ENCODE assay signal across 25 cellular contexts in the genomic region with DNA sequence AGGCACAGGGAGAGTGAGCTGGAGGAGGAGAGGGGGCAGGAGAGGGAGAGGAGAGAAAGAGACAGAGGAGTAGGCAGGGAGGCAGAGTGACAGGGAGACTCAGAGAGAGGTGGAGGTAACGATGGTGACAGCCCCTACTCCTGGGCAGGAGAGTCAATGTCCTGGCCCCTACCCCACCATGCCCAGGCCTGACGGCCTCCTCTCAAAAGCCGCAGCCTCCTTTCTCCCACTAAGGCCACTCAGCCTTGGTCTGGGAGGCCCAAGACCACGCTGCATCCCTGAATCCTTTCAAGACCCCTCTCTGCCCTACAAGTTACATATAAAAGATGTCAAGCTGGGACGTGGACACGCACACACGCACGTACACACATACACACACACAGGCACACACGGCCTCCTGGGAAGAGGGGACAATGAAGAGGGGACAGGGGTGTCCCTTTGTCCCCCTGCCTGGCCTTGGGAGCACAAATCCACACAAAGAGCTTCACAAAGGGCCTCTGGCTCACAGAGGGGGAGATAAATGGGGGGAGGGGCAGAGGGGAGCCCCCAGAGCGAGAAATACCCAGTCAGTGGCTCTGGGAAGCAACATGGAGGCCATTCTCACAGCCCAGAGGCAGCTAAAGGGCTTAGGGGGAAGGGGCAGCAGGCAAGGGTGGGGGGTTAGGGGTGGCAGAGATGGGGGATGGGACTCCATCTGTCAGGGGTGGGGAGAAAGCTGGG. TPM values are rescaled to one million over a fixed set of nuclear protein-coding genes. Genes with fewer than 3 reads are reported as not detected.
DNase-seq lines count a peak whose midpoint lies in the region; ATAC-seq and TF ChIP-seq lines count a peak whose summit lies in the region.
"Had no signal": no experiment of that assay in that cellular context is flagged by ENCODE, and none has a peak within 500 bp of the region (broad histone marks: within the 10 kb centered on the region; RNA-seq: fewer than 3 reads in every experiment).

No MANE protein-coding gene starts in this region.

- peak overlapping the region; percentile 82 for H3K9ac ChIP-seq in BLaER1
- H3K9ac ChIP-seq in mesenchymal stem cell (ENCODE audit: low read length) = no peak overlapping the region

- H4K8ac ChIP-seq in mesenchymal stem cell (ENCODE audit: low read length) = no peak overlapping the region

- intact Hi-C loops in left ventricle myocardium inferior (cut with micrococcal nuclease) = no loop called here

- H4K20me1 ChIP-seq in BLaER1 = no peaks in the 10 kb centered on the region

- no peaks in the 10 kb centered on the region for H3K9me3 ChIP-seq in BLaER1
- no peaks in the 10 kb centered on the region for H3K9me3 ChIP-seq in RWPE2 (ENCODE audit: severe bottlenecking)
- H3K9me3 ChIP-seq in left ventricle myocardium inferior (replicated peaks) = no peaks in the 10 kb centered on the region
- no peaks in the 10 kb centered on the region for H3K9me3 ChIP-seq in mesenchymal stem cell (ENCODE audit: control insufficient read depth, low read length)
- H3K9me3 ChIP-seq: right lobe of liver, SJSA1, tibial nerve had no signal

- H3K4me2 ChIP-seq in BLaER1 = peak overlapping the region; percentile 98
- H3K4me2 ChIP-seq in mesenchymal stem cell (ENCODE audit: low read length, poor library complexity, severe bottlenecking) = no peak overlapping the region
- H3K4me2 ChIP-seq: PC-9 had no signal

- TF ChIP-seq CTCF in RWPE2 (IDR thresholded peaks at IDR 0.05; ENCODE audit: poor library complexity, severe bottlenecking) = no peak
- TF ChIP-seq CTCF in left ventricle myocardium inferior (IDR thresholded peaks at IDR 0.05; ENCODE audit: borderline replicate concordance) = no peak

- no peak overlapping the region for H2BK12ac ChIP-seq in mesenchymal stem cell (ENCODE audit: low read length in 2 of 2)

- peak; percentile 25 for DNase-seq in RWPE2 (ENCODE audit: low spot score)
- DNase-seq in left ventricle myocardium inferior = peak; percentile 7
- DNase-seq in retina = peak; percentile 44
- no peak for DNase-seq in NOMO-1 (lab: John Stamatoyannopoulos, UW; ENCODE audit: unreplicated experiment in 2 of 2)
- DNase-seq in mesenchymal stem cell = no peak
- DNase-seq: activated CD4-positive, alpha-beta T cell treated with anti-CD3 and anti-CD28 coated beads, Interleukin-2, amount 50 U/mL, for 48 hours; activated naive CD4-positive, alpha-beta T cell; anterior cingulate cortex; effector memory CD4-positive, alpha-beta T cell; NCI-H1048; NCI-H1930; NCI-H2227 treated with DMSO at 0.1 percent for 48 hours; nucleus accumbens; PC-9; T-helper 2 cell had no signal

- H3K27me3 ChIP-seq in BLaER1 = no peaks in the 10 kb centered on the region
- H3K27me3 ChIP-seq in RWPE2 (ENCODE audit: insufficient read depth, poor library complexity, severe bottlenecking) = no peaks in the 10 kb centered on the region
- no peaks in the 10 kb centered on the region for H3K27me3 ChIP-seq in left ventricle myocardium inferior (ENCODE audit: low read depth)
- peaks cover 3 to 13% of the 10 kb centered on the region in 2 experiments for H3K27me3 ChIP-seq in mesenchymal stem cell (ENCODE audit: control insufficient read depth in 1 of 2, insufficient read depth in 1 of 2, low read length in 2 of 2)
- H3K27me3 ChIP-seq: right lobe of liver, SJSA1, tibial nerve had no signal

- H3K4ac ChIP-seq in mesenchymal stem cell (ENCODE audit: low read depth in 1 of 2, low read length in 2 of 2) = no peak overlapping the region

- H3K18ac ChIP-seq in mesenchymal stem cell (ENCODE audit: low read depth in 1 of 2, low read length in 2 of 2) = no peak overlapping the region

- H3K27ac ChIP-seq in BLaER1 (peak overlapping the region; percentile 93), RWPE2 (ENCODE audit: poor library complexity, severe bottlenecking) (no peak overlapping the region), left ventricle myocardium inferior (replicated peaks) (peak overlapping the region; percentile 89), mesenchymal stem cell (ENCODE audit: low read length, poor library complexity, severe bottlenecking) (no peak overlapping the region)
- H3K27ac ChIP-seq: PC-9, right lobe of liver, SJSA1, tibial nerve, VCaP had no signal

- ATAC-seq in RWPE2 (ENCODE audit: low read depth) (no peak), GM18858 (IDR thresholded peaks at IDR 0.05; ENCODE audit: unreplicated experiment) (no peak), GM21529 (IDR thresholded peaks at IDR 0.05; ENCODE audit: unreplicated experiment) (no peak)
- ATAC-seq: right lobe of liver; stimulated activated memory B cell treated with anti-CD40 and anti-IgM and Interleukin-4, amounts not matched to agents 10 μg/mL and 1 μg/mL and 100 μg/mL, for 72 hours had no signal

- H3K4me3 ChIP-seq in BLaER1 = no peak overlapping the region
- H3K4me3 ChIP-seq in RWPE2 (ENCODE audit: severe bottlenecking) = no peak overlapping the region
- H3K4me3 ChIP-seq in left ventricle myocardium inferior = no peak overlapping the region
- H3K4me3 ChIP-seq in mesenchymal stem cell (ENCODE audit: insufficient read depth in 1 of 2, low read depth in 1 of 2, low read length in 2 of 2) = no peak overlapping the region
- H3K4me3 ChIP-seq: PC-9, right lobe of liver, SJSA1, tibial nerve had no signal

- no peaks in the 10 kb centered on the region for H3K79me1 ChIP-seq in mesenchymal stem cell (replicated peaks; ENCODE audit: low read length, poor library complexity, severe bottlenecking)

- H2AK5ac ChIP-seq in mesenchymal stem cell (ENCODE audit: low read length, severe bottlenecking) = no peak overlapping the region

- WGBS in mesenchymal stem cell = 86% methylated on average over 10 of the region's 10 CpGs

- H3K36me3 ChIP-seq in BLaER1 (no peaks in the 10 kb centered on the region), RWPE2 (ENCODE audit: low read depth) (no peaks in the 10 kb centered on the region), left ventricle myocardium inferior (no peaks in the 10 kb centered on the region), mesenchymal stem cell (ENCODE audit: control insufficient read depth in 1 of 2, insufficient read depth in 2 of 2, low read depth in 1 of 2, low read length in 2 of 2) (no peaks in the 10 kb centered on the region)
- H3K36me3 ChIP-seq: right lobe of liver, SJSA1, tibial nerve had no signal

- no peak overlapping the region for H3K14ac ChIP-seq in mesenchymal stem cell (ENCODE audit: low read length in 2 of 2)

- H2AFZ ChIP-seq in mesenchymal stem cell (ENCODE audit: low read depth, low read length) = no peak overlapping the region
- H2AFZ ChIP-seq: PC-9 had no signal

- H3K23ac ChIP-seq in mesenchymal stem cell (ENCODE audit: low read length in 2 of 2) = no peak overlapping the region

- H3K4me1 ChIP-seq in BLaER1 (peaks cover 100% of the 10 kb centered on the region), RWPE2 (ENCODE audit: insufficient read depth, poor library complexity, severe bottlenecking) (no peaks in the 10 kb centered on the region), left ventricle myocardium inferior (peaks cover 98% of the 10 kb centered on the region), mesenchymal stem cell (ENCODE audit: control insufficient read depth, insufficient read depth, low read depth, low read length) (peaks cover 3% of the 10 kb centered on the region)
- H3K4me1 ChIP-seq: SJSA1 had no signal

- no peak overlapping the region for H2BK120ac ChIP-seq in mesenchymal stem cell (ENCODE audit: low read depth, low read length)

- no peak overlapping the region for H4K91ac ChIP-seq in mesenchymal stem cell (ENCODE audit: low read length)

- no peak overlapping the region for H2BK5ac ChIP-seq in mesenchymal stem cell (ENCODE audit: low read depth, low read length, poor library complexity, severe bottlenecking)

- H2BK15ac ChIP-seq in mesenchymal stem cell (ENCODE audit: low read depth, poor library complexity, severe bottlenecking) = no peak overlapping the region

RNA-seq across cellular contexts. Expression of a gene that starts 19.5 kb away (rescaled TPM):
- 828 TPM for total RNA-seq in left ventricle myocardium inferior
- polyA plus RNA-seq in mesenchymal stem cell (2013, experiment 1 of 2) = 6.3 TPM
- polyA plus RNA-seq in mesenchymal stem cell (2013, experiment 2 of 2) = 5.1 TPM

RNA-seq across cellular contexts. Expression of a gene that starts 46.8 kb away (rescaled TPM):
- not detected for total RNA-seq in left ventricle myocardium inferior
- polyA plus RNA-seq in mesenchymal stem cell (2013, experiment 1 of 2) = 0.06 TPM
- not detected for polyA plus RNA-seq in mesenchymal stem cell (2013, experiment 2 of 2)
- total RNA-seq: cerebellum, LHCN-M2, PC-9, SJSA1, tibial nerve had no signal

Comparison
In these comparisons a context has a peak if more than half of its experiments do, and no peak if none do; other contexts are left out.
1. H3K27ac ChIP-seq: peak in BLaER1 (single experiment) and left ventricle myocardium inferior (single experiment); none in RWPE2 (single experiment) and mesenchymal stem cell (single experiment).
2. DNase-seq: peak in RWPE2 (single experiment), left ventricle myocardium inferior (single experiment) and retina (single experiment); none in NOMO-1 (0 of 2) and mesenchymal stem cell (single experiment).